ENCODE assay signal across 10 cellular contexts in the genomic region with DNA sequence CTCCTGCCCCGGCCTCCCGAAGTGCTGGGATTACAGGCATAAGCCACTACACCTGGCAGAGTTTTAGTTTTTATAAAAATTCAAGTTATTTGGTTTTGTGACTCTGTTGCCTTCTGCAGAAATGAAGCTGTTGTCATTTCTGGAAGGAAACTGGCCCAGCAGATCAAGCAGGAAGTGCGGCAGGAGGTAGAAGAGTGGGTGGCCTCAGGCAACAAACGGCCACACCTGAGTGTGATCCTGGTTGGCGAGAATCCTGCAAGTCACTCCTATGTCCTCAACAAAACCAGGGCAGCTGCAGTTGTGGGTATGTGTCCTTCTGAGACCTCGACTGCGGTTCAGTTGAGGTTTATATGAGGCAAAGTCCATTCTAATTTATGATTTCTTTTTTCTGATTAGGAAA. TPM values are rescaled to one million over a fixed set of nuclear protein-coding genes. Genes with fewer than 3 reads are reported as not detected.
DNase-seq lines count a peak whose midpoint lies in the region; ATAC-seq and TF ChIP-seq lines count a peak whose summit lies in the region.
"Had no signal": no experiment of that assay in that cellular context is flagged by ENCODE, and none has a peak within 500 bp of the region (broad histone marks: within the 10 kb centered on the region; RNA-seq: fewer than 3 reads in every experiment).

No MANE protein-coding gene starts in this region.

- peak overlapping the region; percentile 63 for H3K4me3 Mint-ChIP-seq in stimulated activated naive CD8-positive, alpha-beta T cell treated with anti-CD3 and anti-CD28 coated beads, Interleukin-15, Interleukin-2, amounts not matched to agents 100 ng/mL and 50 ng/mL, for 24 hours

- WGBS in testis, 2 donors: 76 to 81% methylated on average over 6 to 7 of the region's 7 CpGs

- no peak for TF ChIP-seq POLR2A in testis (IDR thresholded peaks at IDR 0.05)

- H3K27me3 ChIP-seq in testis: no peaks in the 10 kb centered on the region

- H3K4me3 ChIP-seq in fibroblast of villous mesenchyme (ENCODE audit: low read depth, low read length) (no peak overlapping the region), testis (no peak overlapping the region)

- no peak for TF ChIP-seq CTCF in fibroblast of villous mesenchyme (IDR thresholded peaks at IDR 0.05; ENCODE audit: insufficient read depth, low read depth, low read length)
- TF ChIP-seq CTCF in testis (IDR thresholded peaks at IDR 0.05): no peak

- no peaks in the 10 kb centered on the region for H3K9me3 ChIP-seq in testis

- no peak for ATAC-seq in stimulated activated naive CD8-positive, alpha-beta T cell treated with anti-CD3 and anti-CD28 coated beads, Interleukin-15, Interleukin-2, amounts not matched to agents 100 U/mL and 50 U/mL, for 24 hours
- ATAC-seq in Right ventricle myocardium inferior: no peak

- peaks cover 63% of the 10 kb centered on the region for H3K4me1 Mint-ChIP-seq in stimulated activated naive CD8-positive, alpha-beta T cell treated with anti-CD3 and anti-CD28 coated beads, Interleukin-15, Interleukin-2, amounts not matched to agents 100 ng/mL and 50 ng/mL, for 24 hours (ENCODE audit: low read depth)

- peak overlapping the region; percentile 94 for H3K27ac Mint-ChIP-seq in stimulated activated naive CD8-positive, alpha-beta T cell treated with anti-CD3 and anti-CD28 coated beads, Interleukin-15, Interleukin-2, amounts not matched to agents 100 ng/mL and 50 ng/mL, for 24 hours

- peaks cover 89% of the 10 kb centered on the region for H3K36me3 Mint-ChIP-seq in stimulated activated naive CD8-positive, alpha-beta T cell treated with anti-CD3 and anti-CD28 coated beads, Interleukin-15, Interleukin-2, amounts not matched to agents 100 ng/mL and 50 ng/mL, for 24 hours (ENCODE audit: low read depth)

- no peaks in the 10 kb centered on the region for H3K27me3 Mint-ChIP-seq in stimulated activated naive CD8-positive, alpha-beta T cell treated with anti-CD3 and anti-CD28 coated beads, Interleukin-15, Interleukin-2, amounts not matched to agents 100 ng/mL and 50 ng/mL, for 24 hours

- peaks cover 29% of the 10 kb centered on the region for H3K4me1 ChIP-seq in testis
- H3K4me1 ChIP-seq: parathyroid adenoma had no signal

- DNase-seq in stimulated activated naive CD8-positive, alpha-beta T cell treated with anti-CD3 and anti-CD28 coated beads, Interleukin-15, Interleukin-2, amounts not matched to agents 100 U/mL and 50 U/mL, for 24 hours: no peak
- DNase-seq in SW480 (ENCODE audit: low spot score): peak; percentile 67
- DNase-seq in fibroblast of villous mesenchyme (ENCODE audit: low read depth): peak; percentile 34
- no peak for DNase-seq in midbrain (lab: John Stamatoyannopoulos, UW)
- no peak for DNase-seq in testis
- no peak for DNase-seq in KG1 (lab: John Stamatoyannopoulos, UW)
- DNase-seq in Right ventricle myocardium inferior (ENCODE audit: missing footprints): no peak
- DNase-seq: NCI-H446 had no signal

- H3K9me3 Mint-ChIP-seq in stimulated activated naive CD8-positive, alpha-beta T cell treated with anti-CD3 and anti-CD28 coated beads, Interleukin-15, Interleukin-2, amounts not matched to agents 100 ng/mL and 50 ng/mL, for 24 hours: no peaks in the 10 kb centered on the region

- H3K27ac ChIP-seq in testis: no peak overlapping the region

- no peaks in the 10 kb centered on the region for H3K36me3 ChIP-seq in testis (ENCODE audit: low read depth, missing control alignments)

- intact Hi-C loops in testis (cut with DNase I; ENCODE audit: low total_unique reads) (no loop called here), Right ventricle myocardium inferior (cut with DNase I) (no loop called here)

RNA-seq across cellular contexts. Expression of gene MTHFD2, which starts 7.2 kb away (rescaled TPM):
- total RNA-seq in fibroblast of villous mesenchyme (174 and 177 TPM in 2 replicates), testis (10 to 100 TPM; 19.0 to 23.2 TPM), Right ventricle myocardium inferior (24.2 TPM)
- polyA plus RNA-seq in testis (ENCODE audit: insufficient read depth, low read depth, low replicate concordance): 39.3 TPM

RNA-seq across cellular contexts. Expression of gene MOB1A, which starts 26.9 kb away (rescaled TPM):
- total RNA-seq in fibroblast of villous mesenchyme (102 and 155 TPM in 2 replicates), testis (10 to 100 TPM; 66.0 to 66.4 TPM), Right ventricle myocardium inferior (59.3 TPM)
- 73.9 TPM for polyA plus RNA-seq in testis (ENCODE audit: insufficient read depth, low read depth, low replicate concordance)

RNA-seq across cellular contexts. Expression of gene BOLA3, which starts 57.9 kb away (rescaled TPM):
- total RNA-seq in fibroblast of villous mesenchyme (41.2 and 50.1 TPM in 2 replicates), testis (10 to 100 TPM; 40.2 to 56.2 TPM), Right ventricle myocardium inferior (88.4 TPM)
- polyA plus RNA-seq in testis (ENCODE audit: insufficient read depth, low read depth, low replicate concordance): 41.9 TPM

Comparison
In these comparisons a context has a peak if more than half of its experiments do, and no peak if none do; other contexts are left out.
1. DNase-seq: peak in SW480 (single experiment) and fibroblast of villous mesenchyme (single experiment); none in stimulated activated naive CD8-positive, alpha-beta T cell treated with anti-CD3 and anti-CD28 coated beads, Interleukin-15, Interleukin-2, amounts not matched to agents 100 U/mL and 50 U/mL, for 24 hours (single experiment), midbrain (single experiment), testis (single experiment), KG1 (single experiment) and Right ventricle myocardium inferior (single experiment).